1 cellular context compared by ENCODE assay signal in genomic region chr12:4483885-4484823, GRCh38.
TF ChIP-seq lines count a peak whose summit lies in the region.

No MANE protein-coding gene starts in this region.

TF ChIP-seq in IMR-90, 13 proteins besides CTCF, POLR2A, EP300 and RAD21:
- TF ChIP-seq NFE2L2 (IDR thresholded peaks at IDR 0.05; ENCODE audit: low read depth, low read length) (no peak), MAFK (IDR thresholded peaks at IDR 0.05; ENCODE audit: low read depth, low read length) (0 out of 2 replicates have a peak, but pooled peaks have one; percentile 16)
